ENCODE assay signal across 24 cellular contexts in the genomic region with DNA sequence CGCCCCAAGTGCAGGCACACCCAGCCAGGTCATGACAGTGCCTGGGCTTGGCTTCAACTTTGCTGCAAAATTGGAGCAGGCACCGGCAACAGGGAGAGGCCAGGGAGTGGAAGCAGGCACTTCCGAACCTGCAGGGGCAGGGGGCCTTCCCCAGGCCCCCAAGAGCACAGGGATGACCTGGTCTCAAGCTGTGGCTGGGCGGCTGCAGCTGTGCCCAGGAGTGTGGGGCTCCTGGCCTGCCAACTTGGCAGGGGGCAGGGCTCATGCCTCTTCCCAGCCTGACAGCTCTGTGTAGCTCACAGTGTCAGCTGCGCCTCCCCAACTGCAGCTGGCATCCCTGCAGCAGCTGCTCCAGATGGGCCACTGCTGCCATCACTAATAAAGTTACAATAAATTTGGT. TPM values are rescaled to one million over a fixed set of nuclear protein-coding genes. Genes with fewer than 3 reads are reported as not detected.
DNase-seq lines count a peak whose midpoint lies in the region; ATAC-seq and TF ChIP-seq lines count a peak whose summit lies in the region.
"Had no signal": no experiment of that assay in that cellular context is flagged by ENCODE, and none has a peak within 500 bp of the region (broad histone marks: within the 10 kb centered on the region; RNA-seq: fewer than 3 reads in every experiment).

No MANE protein-coding gene starts in this region.

- H3K4me1 ChIP-seq in mesenchymal stem cell (ENCODE audit: control insufficient read depth, insufficient read depth, low read depth, low read length) (peaks cover 4% of the 10 kb centered on the region), upper lobe of right lung (no peaks in the 10 kb centered on the region), tibial artery (peaks cover 0 to 13% (median 4%) of the 10 kb centered on the region in 4 donors)
- H3K4me1 ChIP-seq: BLaER1, prostate gland had no signal

- peaks cover 14 to 16% of the 10 kb centered on the region in 2 experiments for H3K36me3 ChIP-seq in mesenchymal stem cell (ENCODE audit: control insufficient read depth in 1 of 2, insufficient read depth in 2 of 2, low read depth in 1 of 2, low read length in 2 of 2)
- H3K36me3 ChIP-seq in upper lobe of right lung: no peaks in the 10 kb centered on the region
- H3K36me3 ChIP-seq in tibial artery: peaks cover 0 to 17% (median 14%) of the 10 kb centered on the region in 3 donors
- H3K36me3 ChIP-seq: prostate gland had no signal

- no peak overlapping the region for H3K9ac ChIP-seq in mesenchymal stem cell (ENCODE audit: low read length)
- H3K9ac ChIP-seq: BLaER1 had no signal

- TF ChIP-seq CTCF in natural killer cell (IDR thresholded peaks at IDR 0.05) (no peak), dorsolateral prefrontal cortex (IDR thresholded peaks at IDR 0.05 in 54 of 56, conservative IDR thresholded peaks at IDR 0.05 in 2 of 56; ENCODE audit: low read depth in 1 of 56, partially characterized antibody in 56 of 56) (no peak), upper lobe of right lung (IDR thresholded peaks at IDR 0.05) (no peak), tibial artery (IDR thresholded peaks at IDR 0.05) (no peak)

- no peak for DNase-seq in natural killer cell treated with Interleukin-12 subunit alpha and Interleukin-12 subunit beta and Interleukin-15 and Interleukin-18, amount 100 ng/mL, for 72 hours (ENCODE audit: low spot score)
- DNase-seq in natural killer cell (no peak), dorsolateral prefrontal cortex (peak in 6 of 10 donors; percentile 3 to 52 (median 36)), mesenchymal stem cell (no peak), upper lobe of right lung (no peak), NCI-H345 treated with DMSO at 0.1 percent for 48 hours (lab: John Stamatoyannopoulos, UW; ENCODE audit: unreplicated experiment) (no peak), tibial artery (no peak)
- DNase-seq: ACHN; activated CD4-positive, alpha-beta memory T cell treated with anti-CD3 and anti-CD28 coated beads, Interleukin-2, amount 10 ng/mL, durations not matched to agents 7 days and 5 days; dermis blood vessel endothelial cell; DMS79; GDM1; NCI-H1048; NCI-H187 treated with DMSO at 0.1 percent for 48 hours; NCI-H2171 treated with DMSO at 0.1 percent for 48 hours had no signal

- no peaks in the 10 kb centered on the region for H3K27me3 Mint-ChIP-seq in natural killer cell treated with Interleukin-12 subunit alpha and Interleukin-12 subunit beta and Interleukin-15 and Interleukin-18, amount 100 ng/mL, for 72 hours
- H3K27me3 Mint-ChIP-seq in natural killer cell (ENCODE audit: low read depth in 2 of 2): no peaks in the 10 kb centered on the region
- H3K27me3 Mint-ChIP-seq: activated CD4-positive, alpha-beta memory T cell treated with anti-CD3 and anti-CD28 coated beads, Interleukin-2, amount 10 ng/mL, durations not matched to agents 7 days and 5 days; IgD-negative memory B cell had no signal

- no peaks in the 10 kb centered on the region for H3K9me3 Mint-ChIP-seq in natural killer cell treated with Interleukin-12 subunit alpha and Interleukin-12 subunit beta and Interleukin-15 and Interleukin-18, amount 100 ng/mL, for 72 hours
- no peaks in the 10 kb centered on the region for H3K9me3 Mint-ChIP-seq in natural killer cell
- H3K9me3 Mint-ChIP-seq: activated CD4-positive, alpha-beta memory T cell treated with anti-CD3 and anti-CD28 coated beads, Interleukin-2, amount 10 ng/mL, durations not matched to agents 7 days and 5 days; activated naive CD4-positive, alpha-beta T cell treated with anti-CD3 and anti-CD28 coated beads, Interleukin-2, amount 50 U/mL, for 72 hours; activated T-helper 2 cell treated with anti-CD3 and anti-CD28 coated beads, Interferon-gamma antibody, Interleukin-2, Interleukin-4, amounts not matched to agents 10 μg/mL and 5 μg/mL and 100 μg/mL, durations not matched to agents 14 hours and 24 hours and 36 hours; IgD-negative memory B cell had no signal

- WGBS in mesenchymal stem cell: 96% methylated on average over 5 of the region's 5 CpGs

- H3K4me3 ChIP-seq in dorsolateral prefrontal cortex: no peak overlapping the region
- H3K4me3 ChIP-seq in mesenchymal stem cell (ENCODE audit: insufficient read depth in 1 of 2, low read depth in 1 of 2, low read length in 2 of 2): no peak overlapping the region
- no peak overlapping the region for H3K4me3 ChIP-seq in upper lobe of right lung
- no peak overlapping the region for H3K4me3 ChIP-seq in tibial artery
- H3K4me3 ChIP-seq: BLaER1, lung, prostate gland had no signal

- peak overlapping the region in 1 of 59 donors; percentile 17 for H3K27ac ChIP-seq in dorsolateral prefrontal cortex
- H3K27ac ChIP-seq in mesenchymal stem cell (ENCODE audit: low read length, poor library complexity, severe bottlenecking): no peak overlapping the region
- no peak overlapping the region for H3K27ac ChIP-seq in upper lobe of right lung
- no peak overlapping the region for H3K27ac ChIP-seq in tibial artery
- H3K27ac ChIP-seq: BLaER1, neutrophil had no signal

- H2AFZ ChIP-seq in mesenchymal stem cell (ENCODE audit: low read depth, low read length): no peak overlapping the region

- H3K27me3 ChIP-seq in dorsolateral prefrontal cortex (no peaks in the 10 kb centered on the region), mesenchymal stem cell (ENCODE audit: control insufficient read depth in 1 of 2, insufficient read depth in 1 of 2, low read length in 2 of 2) (no peaks in the 10 kb centered on the region), upper lobe of right lung (no peaks in the 10 kb centered on the region), tibial artery (no peaks in the 10 kb centered on the region)
- H3K27me3 ChIP-seq: BLaER1, neutrophil had no signal

- no peaks in the 10 kb centered on the region for H3K79me1 ChIP-seq in mesenchymal stem cell (replicated peaks; ENCODE audit: low read length, poor library complexity, severe bottlenecking)

- peak overlapping the region in 1 of 2 experiments; percentile 6 for H3K18ac ChIP-seq in mesenchymal stem cell (ENCODE audit: low read depth in 1 of 2, low read length in 2 of 2)

- H3K4me3 Mint-ChIP-seq in natural killer cell treated with Interleukin-12 subunit alpha and Interleukin-12 subunit beta and Interleukin-15 and Interleukin-18, amount 100 ng/mL, for 72 hours: no peak overlapping the region
- H3K4me3 Mint-ChIP-seq in natural killer cell: no peak overlapping the region
- H3K4me3 Mint-ChIP-seq: activated CD4-positive, alpha-beta memory T cell treated with anti-CD3 and anti-CD28 coated beads, Interleukin-2, amount 10 ng/mL, durations not matched to agents 7 days and 5 days; IgD-negative memory B cell had no signal

- no peak overlapping the region for H3K27ac Mint-ChIP-seq in natural killer cell treated with Interleukin-12 subunit alpha and Interleukin-12 subunit beta and Interleukin-15 and Interleukin-18, amount 100 ng/mL, for 72 hours
- H3K27ac Mint-ChIP-seq in natural killer cell: no peak overlapping the region
- H3K27ac Mint-ChIP-seq: activated CD4-positive, alpha-beta memory T cell treated with anti-CD3 and anti-CD28 coated beads, Interleukin-2, amount 10 ng/mL, durations not matched to agents 7 days and 5 days; activated naive CD4-positive, alpha-beta T cell treated with anti-CD3 and anti-CD28 coated beads, Interleukin-2, amount 50 U/mL, for 72 hours; activated T-helper 2 cell treated with anti-CD3 and anti-CD28 coated beads, Interferon-gamma antibody, Interleukin-2, Interleukin-4, amounts not matched to agents 10 μg/mL and 5 μg/mL and 100 μg/mL, durations not matched to agents 14 hours and 24 hours and 36 hours; IgD-negative memory B cell had no signal

- ATAC-seq in natural killer cell treated with Interleukin-12 subunit alpha and Interleukin-12 subunit beta and Interleukin-15 and Interleukin-18, amount 100 ng/mL, for 72 hours: peak; percentile 27 to 61
- ATAC-seq in natural killer cell: no peak
- peak; percentile 28 for ATAC-seq in upper lobe of right lung
- ATAC-seq in HG03196 (IDR thresholded peaks at IDR 0.05; ENCODE audit: unreplicated experiment): no peak
- ATAC-seq: activated CD4-positive, CD25-positive, alpha-beta regulatory T cell treated with anti-CD3 and anti-CD28 coated beads, Interleukin-2, amount 50 U/mL, for 24 hours; activated naive CD4-positive, alpha-beta T cell treated with anti-CD3 and anti-CD28 coated beads, Interleukin-2, amount 50 U/mL, for 72 hours had no signal

- H2BK15ac ChIP-seq in mesenchymal stem cell (ENCODE audit: low read depth, poor library complexity, severe bottlenecking): no peak overlapping the region

- H3K4me2 ChIP-seq in mesenchymal stem cell (ENCODE audit: low read length, poor library complexity, severe bottlenecking): no peak overlapping the region
- H3K4me2 ChIP-seq: BLaER1 had no signal

- H2BK5ac ChIP-seq in mesenchymal stem cell (ENCODE audit: low read depth, low read length, poor library complexity, severe bottlenecking): no peak overlapping the region

- H4K91ac ChIP-seq in mesenchymal stem cell (ENCODE audit: low read length): no peak overlapping the region

- H3K14ac ChIP-seq in mesenchymal stem cell (ENCODE audit: low read length in 2 of 2): no peak overlapping the region

- H3K36me3 Mint-ChIP-seq in natural killer cell treated with Interleukin-12 subunit alpha and Interleukin-12 subunit beta and Interleukin-15 and Interleukin-18, amount 100 ng/mL, for 72 hours: no peaks in the 10 kb centered on the region
- no peaks in the 10 kb centered on the region for H3K36me3 Mint-ChIP-seq in natural killer cell
- H3K36me3 Mint-ChIP-seq: activated naive CD4-positive, alpha-beta T cell treated with anti-CD3 and anti-CD28 coated beads, Interleukin-2, amount 50 U/mL, for 72 hours; IgD-negative memory B cell had no signal

- intact Hi-C loops in natural killer cell (cut with micrococcal nuclease) (no loop called here), dorsolateral prefrontal cortex (cut with DNase I) (no loop called here), upper lobe of right lung (cut with DNase I) (no loop called here), tibial artery (cut with DNase I; ENCODE audit: low total_unique reads) (no loop called here)

- no peak overlapping the region for H3K23ac ChIP-seq in mesenchymal stem cell (ENCODE audit: low read length in 2 of 2)

- no peak overlapping the region for H3K4ac ChIP-seq in mesenchymal stem cell (ENCODE audit: low read depth in 1 of 2, low read length in 2 of 2)

- peak overlapping the region; percentile 49 for H4K8ac ChIP-seq in mesenchymal stem cell (ENCODE audit: low read length)

- H3K4me1 Mint-ChIP-seq in natural killer cell treated with Interleukin-12 subunit alpha and Interleukin-12 subunit beta and Interleukin-15 and Interleukin-18, amount 100 ng/mL, for 72 hours (ENCODE audit: low read depth in 2 of 2): no peaks in the 10 kb centered on the region
- no peaks in the 10 kb centered on the region for H3K4me1 Mint-ChIP-seq in natural killer cell
- H3K4me1 Mint-ChIP-seq: activated CD4-positive, alpha-beta memory T cell treated with anti-CD3 and anti-CD28 coated beads, Interleukin-2, amount 10 ng/mL, durations not matched to agents 7 days and 5 days; IgD-negative memory B cell had no signal

- no peak overlapping the region for H2BK12ac ChIP-seq in mesenchymal stem cell (ENCODE audit: low read length in 2 of 2)

- no peak overlapping the region for H2AK5ac ChIP-seq in mesenchymal stem cell (ENCODE audit: low read length, severe bottlenecking)

- no peak overlapping the region for H2BK120ac ChIP-seq in mesenchymal stem cell (ENCODE audit: low read depth, low read length)

- H3K9me3 ChIP-seq in mesenchymal stem cell (ENCODE audit: control insufficient read depth, low read length) (no peaks in the 10 kb centered on the region), upper lobe of right lung (no peaks in the 10 kb centered on the region), tibial artery (no peaks in the 10 kb centered on the region)
- H3K9me3 ChIP-seq: BLaER1, neutrophil, prostate gland had no signal

RNA-seq across cellular contexts. Expression of a gene that starts 51.5 kb away (rescaled TPM):
- total RNA-seq in natural killer cell treated with Interleukin-12 subunit alpha and Interleukin-12 subunit beta and Interleukin-15 and Interleukin-18, amount 100 ng/mL, for 72 hours: 10 to 100 TPM; 14.2 to 16.3 TPM
- total RNA-seq in natural killer cell (10 to 100 TPM in 1 of 3 donors, 1 to 10 TPM in 2; 6.0 to 12.3 (median 7.0) TPM), dorsolateral prefrontal cortex (10 to 100 TPM in 66 of 120 experiments, 1 to 10 TPM in 54; 5.2 to 13.9 (median 10.1) TPM), upper lobe of right lung (12.0 TPM)
- 3.4 TPM for polyA plus RNA-seq in mesenchymal stem cell (2013, experiment 1 of 2)
- polyA plus RNA-seq in mesenchymal stem cell (2013, experiment 2 of 2): 3.4 TPM

Comparison
In these comparisons a context has a peak if more than half of its experiments do, and no peak if none do; other contexts are left out.
1. ATAC-seq: peak in natural killer cell treated with Interleukin-12 subunit alpha and Interleukin-12 subunit beta and Interleukin-15 and Interleukin-18, amount 100 ng/mL, for 72 hours (2 of 2) and upper lobe of right lung (single experiment); none in natural killer cell (0 of 3) and HG03196 (single experiment).
2. DNase-seq: peak in dorsolateral prefrontal cortex (6 of 10); none in natural killer cell treated with Interleukin-12 subunit alpha and Interleukin-12 subunit beta and Interleukin-15 and Interleukin-18, amount 100 ng/mL, for 72 hours (single experiment), natural killer cell (single experiment), mesenchymal stem cell (single experiment), upper lobe of right lung (single experiment), NCI-H345 treated with DMSO at 0.1 percent for 48 hours (single experiment) and tibial artery (0 of 2).